Comparison of ENCODE assay signal across 9 cellular contexts in the genomic region with DNA sequence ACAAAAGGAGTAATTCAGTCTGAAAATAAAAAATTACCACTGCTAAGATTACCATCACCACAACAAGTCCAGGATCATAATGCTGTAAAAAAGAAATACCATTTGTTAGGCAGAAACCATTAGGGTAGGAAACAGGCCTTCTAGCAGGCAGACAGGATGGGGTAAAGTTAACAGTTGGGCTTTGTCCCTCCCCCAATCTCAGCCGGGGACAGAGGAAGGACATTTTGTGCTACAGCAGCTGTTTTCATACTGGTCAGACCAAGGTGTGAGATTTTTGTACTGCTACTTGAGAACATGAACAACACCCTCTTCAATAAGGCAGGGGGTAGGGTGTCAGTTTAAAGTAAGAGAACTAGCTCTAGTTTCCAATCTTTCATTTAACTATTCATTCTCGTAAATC. TPM values are rescaled to one million over a fixed set of nuclear protein-coding genes. Genes with fewer than 3 reads are reported as not detected.
DNase-seq lines count a peak whose midpoint lies in the region; ATAC-seq, FAIRE-seq and TF ChIP-seq lines count a peak whose summit lies in the region.
"Had no signal": no experiment of that assay in that cellular context is flagged by ENCODE, and none has a peak within 500 bp of the region (broad histone marks: within the 10 kb centered on the region; RNA-seq: fewer than 3 reads in every experiment).

No MANE protein-coding gene starts in this region.

- H3K27me3 ChIP-seq in heart right ventricle = no peaks in the 10 kb centered on the region

- FAIRE-seq in D721Med (lab: Jason Lieb, UNC) = no peak

- no peaks in the 10 kb centered on the region for H3K9me3 ChIP-seq in heart right ventricle

- H3K27ac ChIP-seq in heart right ventricle = peak overlapping the region in 3 of 10 donors; percentile 25 to 44 (median 35)

- 34 to 36% methylated on average over 2 of the region's 2 CpGs for WGBS in heart right ventricle, 2 donors

- intact Hi-C loops in heart right ventricle (cut with DNase I) = no loop called here

- DNase-seq in RPMI8226 (peak; percentile 17), heart right ventricle (peak in 1 of 2 donors; percentile 5), progenitor cell of endocrine pancreas (ENCODE audit: low spot score, unreplicated experiment) (no peak), NCI-H2081 (lab: John Stamatoyannopoulos, UW) (no peak), NCI-H524 treated with DMSO at 0.1 percent for 48 hours (lab: John Stamatoyannopoulos, UW) (no peak), hypothalamus (lab: John Stamatoyannopoulos, UW) (no peak), D721Med (ENCODE audit: insufficient read length, low spot score) (no peak)
- DNase-seq: NCI-H345 had no signal

- H3K9me3 Mint-ChIP-seq in progenitor cell of endocrine pancreas (ENCODE audit: low read depth) = no peaks in the 10 kb centered on the region

- no peaks in the 10 kb centered on the region for H3K27me3 Mint-ChIP-seq in progenitor cell of endocrine pancreas

- peaks cover 7% of the 10 kb centered on the region for H3K36me3 Mint-ChIP-seq in progenitor cell of endocrine pancreas (ENCODE audit: insufficient read depth)

- peak overlapping the region; percentile 17 for H3K27ac Mint-ChIP-seq in progenitor cell of endocrine pancreas

- H3K36me3 ChIP-seq in heart right ventricle = peaks cover 0 to 31% (median 17%) of the 10 kb centered on the region in 9 donors

- no peak overlapping the region for H3K4me3 ChIP-seq in heart right ventricle

- H3K4me1 Mint-ChIP-seq in progenitor cell of endocrine pancreas (ENCODE audit: low read depth) = no peaks in the 10 kb centered on the region

- peaks cover 0 to 22% (median 18%) of the 10 kb centered on the region in 9 donors for H3K4me1 ChIP-seq in heart right ventricle

- TF ChIP-seq CTCF in heart right ventricle (IDR thresholded peaks at IDR 0.05) (no peak), progenitor cell of endocrine pancreas (IDR thresholded peaks at IDR 0.05; ENCODE audit: unreplicated experiment) (no peak), D721Med (IDR thresholded peaks at IDR 0.05; ENCODE audit: insufficient read depth, missing control alignments) (no peak)

- peak; percentile 65 for ATAC-seq in GM18498 (IDR thresholded peaks at IDR 0.05; ENCODE audit: unreplicated experiment)
- peak in 6 of 8 donors; percentile 57 to 98 (median 64) for ATAC-seq in heart right ventricle

- no peak overlapping the region for H3K4me3 Mint-ChIP-seq in progenitor cell of endocrine pancreas (ENCODE audit: low read depth)

RNA-seq across cellular contexts. Expression of a gene that starts 49.2 kb away (rescaled TPM):
- total RNA-seq in heart right ventricle = 1 to 10 TPM in 1 of 10 donors, under 1 TPM in 8, not detected in 1; 0.18 to 1.2 (median 0.62) TPM
- 1 to 10 TPM in 1 of 2 donors, under 1 TPM in 1; 0.30 to 1.2 TPM for polyA plus RNA-seq in heart right ventricle
- total RNA-seq in progenitor cell of endocrine pancreas = 1.2 and 2.6 TPM in 2 replicates
